Comparison of ENCODE assay signal across 8 cellular contexts in genomic region chr10:31129261-31129660, GRCh38.
DNase-seq lines count a peak whose midpoint lies in the region; ATAC-seq and TF ChIP-seq lines count a peak whose summit lies in the region.

No MANE protein-coding gene starts in this region.

- H3K79me2 ChIP-seq in PC-3 (ENCODE audit: low read length) = no peaks in the 10 kb centered on the region

- no peaks in the 10 kb centered on the region for H3F3A ChIP-seq in PC-3 (ENCODE audit: low read length, unreplicated experiment)

- ATAC-seq in PC-3 (no peak), GM21390 (IDR thresholded peaks at IDR 0.05; ENCODE audit: unreplicated experiment) (no peak)

- BruUV-seq in PC-3 (replicated peaks; lab: Mats Ljungman, UMichigan) = no TSS peak

- no peaks in the 10 kb centered on the region for H4K20me1 ChIP-seq in PC-3 (ENCODE audit: low read length)

- H3K27ac ChIP-seq in PC-3 (ENCODE audit: low read length) = no peak overlapping the region

- no peak for TF ChIP-seq POLR2A in lower leg skin (IDR thresholded peaks at IDR 0.05)

- H3K4me1 ChIP-seq in PC-3 (ENCODE audit: insufficient read depth, low read length) = peaks cover 2% of the 10 kb centered on the region; the same call in 1 of the 2 replicates

- 64 to 67% methylated on average over 2 of the region's 2 CpGs for WGBS in lower leg skin, 2 donors

- DNase-seq in ELF-1 (ENCODE audit: low read depth, low spot score) (peak; percentile 62), PC-3 (peak; percentile 10), fibroblast of the aortic adventitia (ENCODE audit: low read depth) (peak; percentile 98), non-pigmented ciliary epithelial cell (ENCODE audit: low read depth) (peak; percentile 65), NCI-H128 (lab: John Stamatoyannopoulos, UW; ENCODE audit: unreplicated experiment) (no peak), lower leg skin (ENCODE audit: low spot score in 2 of 2) (no peak)
- no peak for DNase-seq in activated naive CD4-positive, alpha-beta T cell treated with anti-CD3 and anti-CD28 coated beads, Interleukin-2, amount 50 U/mL, for 16 hours

- POLR2A ChIA-PET in PC-3 (lab: Charles Lee; ENCODE audit: unreplicated experiment) = no interaction called here

- no peak overlapping the region for H2AFZ ChIP-seq in PC-3 (ENCODE audit: low read length)

- H3K9me2 ChIP-seq in PC-3 (replicated peaks; ENCODE audit: low read length) = no peaks in the 10 kb centered on the region

- no peaks in the 10 kb centered on the region for H3K36me3 ChIP-seq in PC-3 (ENCODE audit: low read depth, low read length)

- H3K4me2 ChIP-seq in PC-3 (ENCODE audit: low read length) = no peak overlapping the region

- no peak overlapping the region for H3K9ac ChIP-seq in PC-3 (ENCODE audit: low read length)

- TF ChIP-seq CTCF in PC-3 (conservative IDR thresholded peaks at IDR 0.05; ENCODE audit: low read depth, low read length) (no peak), fibroblast of the aortic adventitia (IDR thresholded peaks at IDR 0.05; ENCODE audit: insufficient read depth, low read length) (no peak), lower leg skin (IDR thresholded peaks at IDR 0.05) (no peak)

- H3K4me3 ChIP-seq in PC-3 (ENCODE audit: low read length) (no peak overlapping the region), fibroblast of the aortic adventitia (ENCODE audit: low read depth, low read length) (no peak overlapping the region), lower leg skin (ENCODE audit: low read depth, poor library complexity, severe bottlenecking) (no peak overlapping the region)

- CTCF ChIA-PET in PC-3 (lab: Charles Lee) = no interaction called here

- intact Hi-C loops in PC-3 (cut with micrococcal nuclease) (no loop called here), lower leg skin (cut with DNase I; ENCODE audit: low total_unique reads) (no loop called here)

- H3K9me3 ChIP-seq in PC-3 (ENCODE audit: low read length) = no peaks in the 10 kb centered on the region

- no peaks in the 10 kb centered on the region for H3K27me3 ChIP-seq in PC-3 (ENCODE audit: low read length)

Comparison
In these comparisons a context has a peak if more than half of its experiments do, and no peak if none do; other contexts are left out.
1. DNase-seq: peak in ELF-1 (single experiment), PC-3 (single experiment), fibroblast of the aortic adventitia (single experiment) and non-pigmented ciliary epithelial cell (single experiment); none in NCI-H128 (single experiment), lower leg skin (0 of 2) and activated naive CD4-positive, alpha-beta T cell treated with anti-CD3 and anti-CD28 coated beads, Interleukin-2, amount 50 U/mL, for 16 hours (single experiment).